Comparison of ENCODE assay signal across 27 cellular contexts in the genomic region with DNA sequence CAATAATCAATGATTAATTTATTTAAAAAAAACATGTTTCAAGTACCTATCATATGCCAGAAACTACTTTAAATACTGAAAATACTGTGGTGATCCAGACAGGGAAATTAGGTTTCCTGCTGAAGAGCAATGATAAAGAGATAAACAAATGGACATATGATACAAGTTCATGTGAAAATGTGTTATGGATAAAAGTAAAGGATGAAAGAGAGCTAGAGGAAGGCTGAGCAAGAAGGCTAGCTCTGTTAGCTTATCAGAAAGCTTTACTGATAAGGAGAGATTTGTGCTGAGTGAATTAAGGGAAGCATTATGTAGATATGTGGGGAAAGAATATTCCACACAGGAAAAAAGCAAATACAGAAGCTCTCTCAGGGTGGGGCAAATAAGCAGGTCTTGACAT.
"Had no signal": no experiment of that assay in that cellular context is flagged by ENCODE, and none has a peak within 500 bp of the region (broad histone marks: within the 10 kb centered on the region; RNA-seq: fewer than 3 reads in every experiment).

No MANE protein-coding gene starts in this region.

- DNase-seq: activated CD4-positive, alpha-beta T cell treated with anti-CD3 and anti-CD28 coated beads, Interleukin-2, amount 10 ng/mL, durations not matched to agents 24 days and 14 days; activated CD4-positive, alpha-beta T cell treated with anti-CD3 and anti-CD28 coated beads, Interleukin-2, amount 50 U/mL, for 4 hours; activated CD8-positive, alpha-beta T cell treated with anti-CD3 and anti-CD28 coated beads for 36 hours; activated effector memory CD4-positive, alpha-beta T cell treated with anti-CD3 and anti-CD28 coated beads, Interleukin-2, amount 50 U/mL, for 16 hours; activated naive CD4-positive, alpha-beta T cell; activated naive CD8-positive, alpha-beta T cell treated with anti-CD3 and anti-CD28 coated beads, Interleukin-2, amount 10 ng/mL, durations not matched to agents 7 days and 5 days; activated T-cell treated with anti-CD3 and anti-CD28 coated beads, Interleukin-2, amount 50 U/mL, for 1 hour; activated T-cell treated with anti-CD3 and anti-CD28 coated beads, Interleukin-2, amount 50 U/mL, for 72 hours; body of pancreas; NCI-H1105 treated with DMSO at 0.1 percent for 48 hours; NCI-H1436; NCI-H1694; NCI-H1930; NCI-H2081 treated with DMSO at 0.1 percent for 48 hours; NCI-H510A; NCI-H526; NCI-H748 treated with DMSO at 0.1 percent for 48 hours; NK-92 treated with Interleukin-12 subunit alpha and Interleukin-12 subunit beta, amount 100 ng/mL, for 24 hours; PC-3; Peyer's patch; RPMI8226; SHP77 treated with DMSO at 0.1 percent for 48 hours had no signal

- H3K9me3 ChIP-seq: body of pancreas, Peyer's patch, SJSA1 had no signal

- H3K27ac ChIP-seq: body of pancreas, Peyer's patch, SJSA1 had no signal

- H3K36me3 ChIP-seq: Peyer's patch, SJSA1 had no signal

- FAIRE-seq: astrocyte, K562, TTC549 had no signal

- H3K4me3 ChIP-seq: body of pancreas, K562, Peyer's patch, SJSA1 had no signal

- H3K27me3 ChIP-seq: body of pancreas, Peyer's patch, SJSA1 had no signal

- H3K4me1 ChIP-seq: body of pancreas, Peyer's patch had no signal

- ATAC-seq: activated CD8-positive, alpha-beta T cell treated with anti-CD3 and anti-CD28 coated beads for 36 hours; activated T-cell treated with anti-CD3 and anti-CD28 coated beads, Interleukin-2, amount 50 U/mL, for 72 hours; activated T-helper 17 cell treated with anti-CD3 and anti-CD28 coated beads, Interleukin-2, amount 50 U/mL, for 72 hours; body of pancreas; K562; PC-3 had no signal
